Comparison of ENCODE assay signal across 11 cellular contexts in genomic region chr16:50542703-50543102, GRCh38. TPM values are rescaled to one million over a fixed set of nuclear protein-coding genes. Genes with fewer than 3 reads are reported as not detected.
"Had no signal": no experiment of that assay in that cellular context is flagged by ENCODE, and none has a peak within 500 bp of the region (broad histone marks: within the 10 kb centered on the region; RNA-seq: fewer than 3 reads in every experiment).

No MANE protein-coding gene starts in this region.

- H3K4me3 Mint-ChIP-seq: GM23338, H9, HFFc6 had no signal

- H3K27ac ChIP-seq: GM23248 had no signal

- DNase-seq: GM23248, GOT3, H7, H9, HCEC 1CT, HFFc6 had no signal

- H3K9ac ChIP-seq: GM23248 had no signal

- H3K4me1 ChIP-seq: HAP-1 had no signal

- H3K36me3 ChIP-seq: HAP-1 had no signal

- H2AFZ ChIP-seq: GM23248, GM23338 had no signal

- H3K9me3 Mint-ChIP-seq: H9, HFFc6 had no signal

- H3K9me3 ChIP-seq: HAP-1 had no signal

- H3K4me2 ChIP-seq: GM23338 had no signal

- H3K4me3 ChIP-seq: GM23248, GM23338, HAP-1 had no signal

- H3K27ac Mint-ChIP-seq: GM23338, H9, HFFc6 had no signal

- FAIRE-seq: H1, H54 had no signal

- ATAC-seq: GM23338, HCT116 had no signal

RNA-seq across cellular contexts. Expression of gene NKD1, which starts 5.5 kb away (rescaled TPM):
- total RNA-seq: GM23248, HFFc6 had no signal
- polyA plus RNA-seq: GM23248 had no signal
